In the genomic region with DNA sequence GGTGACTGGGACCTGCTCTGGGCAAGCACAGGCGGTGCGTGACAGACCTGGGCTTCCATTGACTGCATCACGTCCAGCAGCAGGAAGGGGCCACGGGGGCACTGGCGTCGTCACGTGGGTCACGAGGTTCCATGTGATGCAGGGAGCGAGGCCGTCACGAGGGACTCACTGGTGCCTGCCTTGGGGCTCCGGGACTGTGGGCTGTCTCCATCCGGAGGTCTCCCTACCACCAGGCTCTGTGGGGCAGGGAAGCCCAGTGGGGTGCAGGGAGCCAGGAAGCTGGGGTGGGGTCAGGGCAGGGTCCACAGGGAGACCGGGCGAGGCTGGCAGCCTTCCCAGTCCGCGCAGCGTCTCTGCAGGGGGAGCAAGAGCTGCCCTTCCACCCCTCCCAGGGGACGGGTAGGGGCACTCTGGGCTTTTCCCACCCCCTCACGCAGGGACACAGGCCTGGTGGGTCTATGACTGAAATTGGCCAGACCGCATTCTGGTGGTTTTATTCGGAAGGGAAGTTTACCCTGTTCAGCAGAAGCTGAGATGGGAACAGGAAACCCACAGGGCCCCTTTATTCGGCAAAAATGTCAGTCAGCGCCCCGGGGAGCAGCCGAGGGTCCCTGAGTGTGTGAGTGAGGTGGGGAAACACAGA, we compare ENCODE assay signal across 8 cellular contexts. TPM values are rescaled to one million over a fixed set of nuclear protein-coding genes. Genes with fewer than 3 reads are reported as not detected.
A peak's percentile ranks its signal among the peaks of the same experiment; 100 is the strongest.
DNase-seq lines count a peak whose midpoint lies in the region; ATAC-seq and TF ChIP-seq lines count a peak whose summit lies in the region.

No MANE protein-coding gene starts in this region.

- H3K4me3 ChIP-seq in Loucy (ENCODE audit: low read length, poor library complexity, severe bottlenecking) (peak overlapping the region; percentile 84), endocrine pancreas (ENCODE audit: control insufficient read depth, insufficient read depth, low read length) (peak overlapping the region; percentile 14), tibial artery (peak overlapping the region; percentile 62)

- peaks cover 21% of the 10 kb centered on the region for H3K79me2 ChIP-seq in Loucy (ENCODE audit: insufficient read depth, low read length)

- H3K27me3 ChIP-seq in Loucy (ENCODE audit: insufficient read depth, low read length, poor library complexity, severe bottlenecking) (no peaks in the 10 kb centered on the region), endocrine pancreas (ENCODE audit: control insufficient read depth, insufficient read depth, low read length) (no peaks in the 10 kb centered on the region), tibial artery (no peaks in the 10 kb centered on the region)

- peaks cover 15 to 36% of the 10 kb centered on the region in 2 donors for H3K4me1 Mint-ChIP-seq in natural killer cell treated with Interleukin-12 subunit alpha and Interleukin-12 subunit beta and Interleukin-15 and Interleukin-18, amount 100 ng/mL, for 72 hours (ENCODE audit: low read depth in 2 of 2)

- intact Hi-C loops in tibial artery (cut with DNase I; ENCODE audit: low total_unique reads) = loop anchor here (5.0 kb wide), 2 partner anchors 33 to 163 kb away; a partner anchor contains a TSS

- ATAC-seq in GM19397 (IDR thresholded peaks at IDR 0.05; ENCODE audit: unreplicated experiment) (peak; percentile 35), GM18858 (IDR thresholded peaks at IDR 0.05; ENCODE audit: unreplicated experiment) (no peak)
- peak; percentile 78 to 82 for ATAC-seq in natural killer cell treated with Interleukin-12 subunit alpha and Interleukin-12 subunit beta and Interleukin-15 and Interleukin-18, amount 100 ng/mL, for 72 hours

- H3K9ac ChIP-seq in Loucy (ENCODE audit: low read depth, low read length, poor library complexity, severe bottlenecking) (peak overlapping the region; percentile 97), endocrine pancreas (ENCODE audit: control insufficient read depth, insufficient read depth, low read length) (peak overlapping the region; percentile 82)

- H3K4me3 Mint-ChIP-seq in natural killer cell treated with Interleukin-12 subunit alpha and Interleukin-12 subunit beta and Interleukin-15 and Interleukin-18, amount 100 ng/mL, for 72 hours = peak overlapping the region; percentile 94

- no peaks in the 10 kb centered on the region for H3K27me3 Mint-ChIP-seq in natural killer cell treated with Interleukin-12 subunit alpha and Interleukin-12 subunit beta and Interleukin-15 and Interleukin-18, amount 100 ng/mL, for 72 hours

- peak overlapping the region; percentile 76 to 78 for H3K27ac ChIP-seq in tibial artery

- TF ChIP-seq CTCF in Loucy (conservative IDR thresholded peaks at IDR 0.05; ENCODE audit: low read length) (no peak), tibial artery (IDR thresholded peaks at IDR 0.05) (no peak)

- H3K9me2 ChIP-seq in Loucy (replicated peaks; ENCODE audit: low read depth, low read length) = no peaks in the 10 kb centered on the region

- peaks cover 27% of the 10 kb centered on the region for H3K4me1 ChIP-seq in Loucy (ENCODE audit: insufficient read depth, low read length, poor library complexity, severe bottlenecking)
- H3K4me1 ChIP-seq in endocrine pancreas (ENCODE audit: control insufficient read depth, insufficient read depth, low read length) = no peaks in the 10 kb centered on the region
- H3K4me1 ChIP-seq in tibial artery = peaks cover 0 to 35% (median 22%) of the 10 kb centered on the region in 4 donors

- no peaks in the 10 kb centered on the region for H3K9me3 Mint-ChIP-seq in natural killer cell treated with Interleukin-12 subunit alpha and Interleukin-12 subunit beta and Interleukin-15 and Interleukin-18, amount 100 ng/mL, for 72 hours

- no peaks in the 10 kb centered on the region for H3K9me3 ChIP-seq in Loucy (ENCODE audit: insufficient read depth, low read depth, low read length)
- no peaks in the 10 kb centered on the region for H3K9me3 ChIP-seq in endocrine pancreas (ENCODE audit: control insufficient read depth, low read length)
- H3K9me3 ChIP-seq in tibial artery = no peaks in the 10 kb centered on the region

- peak overlapping the region; percentile 92 to 98 for H3K27ac Mint-ChIP-seq in natural killer cell treated with Interleukin-12 subunit alpha and Interleukin-12 subunit beta and Interleukin-15 and Interleukin-18, amount 100 ng/mL, for 72 hours

- peak in 10 of 14 donors; percentile 22 to 65 (median 48) for DNase-seq in C1 segment of cervical spinal cord (lab: John Stamatoyannopoulos, UW)
- peak; percentile 52 to 56 for DNase-seq in activated CD4-positive, alpha-beta T cell treated with anti-CD3 and anti-CD28 coated beads, Interleukin-2, amount 50 U/mL, for 4 hours
- peak; percentile 89 for DNase-seq in natural killer cell treated with Interleukin-12 subunit alpha and Interleukin-12 subunit beta and Interleukin-15 and Interleukin-18, amount 100 ng/mL, for 72 hours (ENCODE audit: low spot score)
- peak; percentile 94 to 96 for DNase-seq in tibial artery

- H3F3A ChIP-seq in Loucy (ENCODE audit: low read depth) = no peaks in the 10 kb centered on the region

- peak overlapping the region; percentile 95 for H3K4me2 ChIP-seq in Loucy (ENCODE audit: low read depth, low read length, poor library complexity, severe bottlenecking)

- no peaks in the 10 kb centered on the region for H3K36me3 Mint-ChIP-seq in natural killer cell treated with Interleukin-12 subunit alpha and Interleukin-12 subunit beta and Interleukin-15 and Interleukin-18, amount 100 ng/mL, for 72 hours

- H3K36me3 ChIP-seq in Loucy (ENCODE audit: insufficient read depth, low read length) (no peaks in the 10 kb centered on the region), endocrine pancreas (ENCODE audit: control insufficient read depth, insufficient read depth, low read length) (no peaks in the 10 kb centered on the region), tibial artery (peaks cover 0 to 28% (median 15%) of the 10 kb centered on the region in 3 donors)

- H2AFZ ChIP-seq in Loucy (ENCODE audit: low read length) = no peak overlapping the region

- peaks cover 9% of the 10 kb centered on the region for H4K20me1 ChIP-seq in Loucy (ENCODE audit: insufficient read depth, low read length, poor library complexity, severe bottlenecking)

RNA-seq across cellular contexts. Expression of a gene that starts 0.4 kb away (rescaled TPM):
- total RNA-seq in natural killer cell treated with Interleukin-12 subunit alpha and Interleukin-12 subunit beta and Interleukin-15 and Interleukin-18, amount 100 ng/mL, for 72 hours = 100 to 1,000 TPM in 1 of 2 donors, 10 to 100 TPM in 1; 93.2 to 118 TPM

RNA-seq across cellular contexts. Expression of a gene that starts 25.7 kb away (rescaled TPM):
- not detected for total RNA-seq in natural killer cell treated with Interleukin-12 subunit alpha and Interleukin-12 subunit beta and Interleukin-15 and Interleukin-18, amount 100 ng/mL, for 72 hours

RNA-seq across cellular contexts. Expression of a gene that starts 29.4 kb away (rescaled TPM):
- 10 to 100 TPM; 37.7 to 70.5 TPM for total RNA-seq in natural killer cell treated with Interleukin-12 subunit alpha and Interleukin-12 subunit beta and Interleukin-15 and Interleukin-18, amount 100 ng/mL, for 72 hours

RNA-seq across cellular contexts. Expression of a gene that starts 30.8 kb away (rescaled TPM):
- total RNA-seq in natural killer cell treated with Interleukin-12 subunit alpha and Interleukin-12 subunit beta and Interleukin-15 and Interleukin-18, amount 100 ng/mL, for 72 hours = 10 to 100 TPM in 1 of 2 donors, 1 to 10 TPM in 1; 9.1 to 18.5 TPM

Comparison
In these comparisons a context has a peak if more than half of its experiments do, and no peak if none do; other contexts are left out.
1. H3K4me3 ChIP-seq: peak in every context shown above with its lines; median percentile 84 in Loucy; 62 in tibial artery; 14 in endocrine pancreas.